Comparison of ENCODE assay signal across 8 cellular contexts in the genomic region with DNA sequence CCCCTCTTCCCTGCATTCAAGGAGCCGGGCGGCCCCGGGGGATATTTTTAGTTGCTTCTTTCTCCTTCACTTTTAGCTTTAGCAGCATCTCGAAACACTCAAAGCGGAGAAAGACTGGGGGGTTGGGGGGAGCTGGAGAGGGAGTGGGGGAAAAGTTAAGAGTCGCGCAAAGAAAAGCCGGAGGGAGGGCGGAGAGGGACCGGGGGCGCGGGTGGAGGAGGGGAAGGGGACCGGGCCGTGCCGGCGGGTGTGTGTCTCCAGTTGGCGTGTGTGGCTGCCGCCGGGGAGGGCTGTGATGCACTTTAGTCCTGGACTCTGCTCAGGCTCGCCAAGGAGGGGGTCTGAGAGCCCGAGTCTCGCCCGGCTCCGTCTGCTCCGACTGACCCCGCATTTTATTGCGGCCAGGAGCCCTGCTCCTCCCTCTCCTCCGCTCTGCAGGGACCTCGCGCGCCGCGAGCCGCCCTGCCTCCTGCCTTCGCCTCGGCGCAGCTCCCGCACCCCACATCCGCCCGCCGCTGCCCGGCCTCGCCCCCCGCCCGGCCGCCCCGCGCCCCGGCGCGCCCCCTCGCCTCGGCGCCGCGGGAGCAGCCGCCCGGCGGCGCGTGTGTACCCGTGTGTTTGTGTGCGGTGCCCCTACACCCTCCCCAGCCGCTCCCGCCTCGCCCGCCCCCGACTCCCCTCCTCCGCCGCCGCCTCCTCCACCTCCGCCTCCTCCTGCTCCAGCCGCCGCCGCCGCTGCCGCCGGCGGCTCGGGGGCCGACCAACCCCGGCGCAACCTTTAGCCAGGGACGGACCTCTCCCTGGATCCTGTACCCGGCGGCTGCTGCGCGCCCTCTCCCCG. TPM values are rescaled to one million over a fixed set of nuclear protein-coding genes. Genes with fewer than 3 reads are reported as not detected.
DNase-seq lines count a peak whose midpoint lies in the region; ATAC-seq and TF ChIP-seq lines count a peak whose summit lies in the region.

No MANE protein-coding gene starts in this region.

- DNase-seq in CD4-positive, CD25-positive, alpha-beta regulatory T cell = peak; percentile 15 to 52 (median 36)
- DNase-seq in NCI-H1092 (lab: John Stamatoyannopoulos, UW) = peak; percentile 13
- DNase-seq in activated CD4-positive, alpha-beta T cell treated with anti-CD3 and anti-CD28 coated beads, Interleukin-2, amount 10 ng/mL, durations not matched to agents 7 days and 5 days = peak; percentile 42
- DNase-seq in coronary artery (ENCODE audit: low spot score) = peak; percentile 80
- peak; percentile 44 for DNase-seq in left lobe of liver (ENCODE audit: low spot score)
- DNase-seq in stimulated activated CD4-positive, alpha-beta T cell treated with anti-CD3 and anti-CD28 coated beads, Interleukin-2, amount 100 ng/mL, for 24 hours = peak; percentile 56
- DNase-seq in middle frontal gyrus (ENCODE audit: extremely low spot score, low spot score) = no peak

- peaks cover 25% of the 10 kb centered on the region for H3K4me1 ChIP-seq in CD4-positive, CD25-positive, alpha-beta regulatory T cell (ENCODE audit: control insufficient read depth, insufficient read depth, low read length, poor library complexity, severe bottlenecking)

- H3K36me3 ChIP-seq in CD4-positive, CD25-positive, alpha-beta regulatory T cell (ENCODE audit: control insufficient read depth, insufficient read depth, low read length) = no peaks in the 10 kb centered on the region

- peaks cover 5% of the 10 kb centered on the region for H3K27me3 ChIP-seq in CD4-positive, CD25-positive, alpha-beta regulatory T cell (ENCODE audit: control insufficient read depth, insufficient read depth, low read length)

- peak; percentile 21 to 41 for ATAC-seq in CD4-positive, CD25-positive, alpha-beta regulatory T cell (ENCODE audit: low read depth in 2 of 2)
- peak; percentile 6 for ATAC-seq in GM21367 (IDR thresholded peaks at IDR 0.05; ENCODE audit: unreplicated experiment)
- peak; percentile 62 for ATAC-seq in left lobe of liver

- peaks cover 0 to 1% (median 0%) of the 10 kb centered on the region in 7 donors for H3K9me3 Mint-ChIP-seq in CD4-positive, CD25-positive, alpha-beta regulatory T cell
- H3K9me3 Mint-ChIP-seq in activated CD4-positive, alpha-beta T cell treated with anti-CD3 and anti-CD28 coated beads, Interleukin-2, amount 10 ng/mL, durations not matched to agents 7 days and 5 days = no peaks in the 10 kb centered on the region

- H3K36me3 Mint-ChIP-seq in CD4-positive, CD25-positive, alpha-beta regulatory T cell = no peaks in the 10 kb centered on the region
- H3K36me3 Mint-ChIP-seq in activated CD4-positive, alpha-beta T cell treated with anti-CD3 and anti-CD28 coated beads, Interleukin-2, amount 10 ng/mL, durations not matched to agents 7 days and 5 days (ENCODE audit: low read depth) = peaks cover 8% of the 10 kb centered on the region

- no peak overlapping the region for H3K4me3 ChIP-seq in CD4-positive, CD25-positive, alpha-beta regulatory T cell (ENCODE audit: low read depth, low read length)
- peak overlapping the region; percentile 87 for H3K4me3 ChIP-seq in coronary artery

- POLR2A ChIA-PET in activated CD4-positive, alpha-beta T cell treated with anti-CD3 and anti-CD28 coated beads, Interleukin-2, amount 10 ng/mL, durations not matched to agents 7 days and 5 days (lab: Charles Lee) = no interaction called here

- peak overlapping the region; percentile 78 to 96 (median 90) for H3K4me3 Mint-ChIP-seq in CD4-positive, CD25-positive, alpha-beta regulatory T cell
- peak overlapping the region; percentile 99 for H3K4me3 Mint-ChIP-seq in activated CD4-positive, alpha-beta T cell treated with anti-CD3 and anti-CD28 coated beads, Interleukin-2, amount 10 ng/mL, durations not matched to agents 7 days and 5 days

- peak overlapping the region; percentile 66 for H3K27ac ChIP-seq in CD4-positive, CD25-positive, alpha-beta regulatory T cell (ENCODE audit: insufficient read depth, low read length, poor library complexity, severe bottlenecking)
- peak overlapping the region; percentile 94 to 99 for H3K27ac ChIP-seq in coronary artery

- TF ChIP-seq CTCF in coronary artery (IDR thresholded peaks at IDR 0.05) = no peak

- H3K4me1 Mint-ChIP-seq in CD4-positive, CD25-positive, alpha-beta regulatory T cell = peaks cover 6 to 34% (median 24%) of the 10 kb centered on the region in 4 donors
- H3K4me1 Mint-ChIP-seq in activated CD4-positive, alpha-beta T cell treated with anti-CD3 and anti-CD28 coated beads, Interleukin-2, amount 10 ng/mL, durations not matched to agents 7 days and 5 days = peaks cover 36% of the 10 kb centered on the region

- CTCF ChIA-PET in activated CD4-positive, alpha-beta T cell treated with anti-CD3 and anti-CD28 coated beads, Interleukin-2, amount 10 ng/mL, durations not matched to agents 7 days and 5 days (lab: Charles Lee) = interaction anchor here (0.8 to 1.1 kb wide), 3 partner anchors 9 to 18 kb away, joined by 3 to 6 read pairs (median 3); no protein-coding TSS in a partner anchor

- H3K27me3 Mint-ChIP-seq in CD4-positive, CD25-positive, alpha-beta regulatory T cell = peaks cover 54% of the 10 kb centered on the region
- peaks cover 6% of the 10 kb centered on the region for H3K27me3 Mint-ChIP-seq in activated CD4-positive, alpha-beta T cell treated with anti-CD3 and anti-CD28 coated beads, Interleukin-2, amount 10 ng/mL, durations not matched to agents 7 days and 5 days

- H3K27ac Mint-ChIP-seq in CD4-positive, CD25-positive, alpha-beta regulatory T cell = peak overlapping the region; percentile 38 to 84 (median 62)
- H3K27ac Mint-ChIP-seq in activated CD4-positive, alpha-beta T cell treated with anti-CD3 and anti-CD28 coated beads, Interleukin-2, amount 10 ng/mL, durations not matched to agents 7 days and 5 days = peak overlapping the region; percentile 95

- no peaks in the 10 kb centered on the region for H3K9me3 ChIP-seq in CD4-positive, CD25-positive, alpha-beta regulatory T cell (ENCODE audit: control insufficient read depth in 2 of 2, low read length in 2 of 2)

RNA-seq across cellular contexts. Expression of a gene that starts 1.4 kb away (rescaled TPM):
- 6.0 TPM for total RNA-seq in CD4-positive, CD25-positive, alpha-beta regulatory T cell
- polyA plus RNA-seq in CD4-positive, CD25-positive, alpha-beta regulatory T cell = 1 to 10 TPM in 3 of 4 donors, under 1 TPM in 1; 0.92 to 1.5 (median 1.1) TPM
- total RNA-seq in activated CD4-positive, alpha-beta T cell treated with anti-CD3 and anti-CD28 coated beads, Interleukin-2, amount 10 ng/mL, durations not matched to agents 7 days and 5 days = 10 to 100 TPM; 12.2 to 14.4 TPM
- total RNA-seq in left lobe of liver = 0.81 TPM

Comparison
In these comparisons a context has a peak if more than half of its experiments do, and no peak if none do; other contexts are left out.
1. ATAC-seq: peak in every context shown above with its lines; median percentile 62 in left lobe of liver; 31 in CD4-positive, CD25-positive, alpha-beta regulatory T cell; 6 in GM21367.